Comparison of ENCODE assay signal across 24 cellular contexts in the genomic region with DNA sequence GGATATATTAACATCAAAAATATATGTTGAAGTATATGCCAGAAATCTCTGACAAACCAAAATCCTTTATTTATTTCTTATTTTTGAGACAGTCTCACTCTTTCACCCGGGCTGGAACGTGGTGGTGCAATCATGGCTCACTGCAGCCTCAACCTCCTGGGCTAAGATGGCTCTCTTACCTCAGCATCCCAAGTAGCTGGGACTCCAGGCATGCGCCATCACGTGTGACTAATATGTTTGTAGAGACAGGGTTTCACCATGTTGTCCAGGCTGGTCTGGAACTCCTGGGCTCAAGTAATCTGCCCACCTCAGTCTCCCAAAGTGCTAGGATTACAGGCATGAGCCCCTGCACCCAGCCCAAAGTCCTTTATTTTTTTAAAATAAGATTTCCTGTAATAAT.
"Had no signal": no experiment of that assay in that cellular context is flagged by ENCODE, and none has a peak within 500 bp of the region (broad histone marks: within the 10 kb centered on the region; RNA-seq: fewer than 3 reads in every experiment).

No MANE protein-coding gene starts in this region.

- ATAC-seq: left lobe of liver; mucosa of descending colon; natural killer cell treated with Interleukin-12 subunit alpha and Interleukin-12 subunit beta and Interleukin-15 and Interleukin-18, amount 100 ng/mL, for 72 hours; pancreas; right lobe of liver; stimulated activated naive B cell treated with anti-CD40 and anti-IgM and Interleukin-4, amounts not matched to agents 10 μg/mL and 1 μg/mL and 100 μg/mL, for 72 hours; upper lobe of right lung had no signal

- FAIRE-seq: colon, keratinocyte, pancreas had no signal

- H3K4me3 ChIP-seq: dorsolateral prefrontal cortex, esophagus muscularis mucosa, lung, mucosa of descending colon, pancreas, right lobe of liver, thoracic aorta, tibial nerve, upper lobe of right lung, uterus had no signal

- H3K27ac ChIP-seq: dorsolateral prefrontal cortex, esophagus muscularis mucosa, neutrophil, pancreas, right lobe of liver, thoracic aorta, tibial nerve, upper lobe of right lung, uterus had no signal

- H3K27me3 ChIP-seq: dorsolateral prefrontal cortex, esophagus muscularis mucosa, neutrophil, pancreas, right lobe of liver, tibial nerve, upper lobe of right lung, uterus had no signal

- H3K9me3 ChIP-seq: esophagus muscularis mucosa, mucosa of descending colon, neutrophil, pancreas, right lobe of liver, thoracic aorta, tibial nerve, upper lobe of right lung, uterus had no signal

- H3K4me1 ChIP-seq: esophagus muscularis mucosa, right lobe of liver, uterus had no signal

- DNase-seq: dorsolateral prefrontal cortex; effector CD4-positive, alpha-beta T cell; endodermal cell; hypothalamus; immature natural killer cell; mucosa of descending colon; naive B cell; pancreas; right lobe of liver; small intestine; stimulated activated CD4-positive, alpha-beta T cell treated with anti-CD3 and anti-CD28 coated beads, Interleukin-15, amount 100 ng/mL, for 24 hours; stimulated activated CD4-positive, alpha-beta T cell treated with anti-CD3 and anti-CD28 coated beads, Interleukin-2, amount 100 ng/mL, for 48 hours; stimulated activated naive B cell treated with anti-CD40 and anti-IgM and Interleukin-4, amounts not matched to agents 10 μg/mL and 1 μg/mL and 100 μg/mL, for 72 hours; upper lobe of right lung; uterus had no signal

- H3K36me3 ChIP-seq: neutrophil, pancreas, thoracic aorta, upper lobe of right lung, uterus had no signal
